Comparison of ENCODE assay signal across 1 cellular context in the genomic region with DNA sequence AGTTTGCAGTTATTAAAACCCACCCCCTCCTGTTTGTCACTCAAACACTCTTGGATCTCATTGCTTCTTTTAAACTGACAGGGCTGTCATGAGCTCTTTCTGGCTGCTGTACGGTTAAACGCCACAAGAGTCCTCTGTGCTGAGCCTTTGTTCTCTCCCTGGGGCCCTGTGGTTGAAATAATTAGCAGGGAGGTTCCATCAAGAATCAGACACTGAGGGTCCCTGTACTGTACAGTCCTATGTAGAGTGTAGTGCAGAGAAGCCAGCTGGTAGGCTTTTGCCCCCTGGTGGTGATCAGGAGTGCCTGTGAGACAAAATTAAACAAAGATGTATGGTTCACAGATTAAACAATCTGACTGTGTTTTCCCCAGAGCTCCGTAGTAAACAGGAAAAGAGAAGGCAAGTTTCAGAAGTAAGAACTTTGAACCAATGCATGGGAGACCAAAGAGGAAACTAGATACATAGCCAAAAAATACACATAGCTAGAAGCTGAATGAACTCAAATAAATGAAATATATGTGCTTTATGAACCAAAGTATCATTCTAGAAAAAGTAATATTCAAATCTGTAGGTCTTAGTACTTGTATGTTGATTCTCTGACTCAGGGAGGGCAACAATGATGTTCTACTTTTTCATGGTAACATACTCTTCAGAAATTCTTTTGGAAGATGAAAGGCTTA.
TF ChIP-seq lines count a peak whose summit lies in the region.

No MANE protein-coding gene starts in this region.

TF ChIP-seq in HEK293, 187 proteins besides CTCF, POLR2A, EP300 and RAD21 (continued from another document and continues in another):
- TF ChIP-seq, protein P1, sequence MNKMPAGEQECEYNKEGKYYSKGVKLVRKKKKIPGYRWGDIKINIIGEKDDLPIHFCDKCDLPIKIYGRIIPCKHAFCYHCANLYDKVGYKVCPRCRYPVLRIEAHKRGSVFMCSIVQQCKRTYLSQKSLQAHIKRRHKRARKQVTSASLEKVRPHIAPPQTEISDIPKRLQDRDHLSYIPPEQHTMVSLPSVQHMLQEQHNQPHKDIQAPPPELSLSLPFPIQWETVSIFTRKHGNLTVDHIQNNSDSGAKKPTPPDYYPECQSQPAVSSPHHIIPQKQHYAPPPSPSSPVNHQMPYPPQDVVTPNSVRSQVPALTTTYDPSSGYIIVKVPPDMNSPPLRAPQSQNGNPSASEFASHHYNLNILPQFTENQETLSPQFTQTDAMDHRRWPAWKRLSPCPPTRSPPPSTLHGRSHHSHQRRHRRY (tag by site-specific recombination; IDR thresholded peaks at IDR 0.05): no peak
- no peak for TF ChIP-seq ZFP37 (tag by site-specific recombination; IDR thresholded peaks at IDR 0.05)
- TF ChIP-seq ZNF391 (tag by site-specific recombination; IDR thresholded peaks at IDR 0.05; ENCODE audit: borderline replicate concordance, low read depth): no peak
- TF ChIP-seq ZNF16 (tag by site-specific recombination; IDR thresholded peaks at IDR 0.05; ENCODE audit: low read depth): no peak
- TF ChIP-seq ZBTB21 (tag by site-specific recombination; IDR thresholded peaks at IDR 0.05): no peak
- TF ChIP-seq SCRT2 (tag by site-specific recombination; IDR thresholded peaks at IDR 0.05): no peak
- TF ChIP-seq, protein P2, sequence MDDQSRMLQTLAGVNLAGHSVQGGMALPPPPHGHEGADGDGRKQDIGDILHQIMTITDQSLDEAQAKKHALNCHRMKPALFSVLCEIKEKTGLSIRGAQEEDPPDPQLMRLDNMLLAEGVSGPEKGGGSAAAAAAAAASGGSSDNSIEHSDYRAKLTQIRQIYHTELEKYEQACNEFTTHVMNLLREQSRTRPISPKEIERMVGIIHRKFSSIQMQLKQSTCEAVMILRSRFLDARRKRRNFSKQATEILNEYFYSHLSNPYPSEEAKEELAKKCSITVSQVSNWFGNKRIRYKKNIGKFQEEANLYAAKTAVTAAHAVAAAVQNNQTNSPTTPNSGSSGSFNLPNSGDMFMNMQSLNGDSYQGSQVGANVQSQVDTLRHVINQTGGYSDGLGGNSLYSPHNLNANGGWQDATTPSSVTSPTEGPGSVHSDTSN (CRISPR knock-in tag; IDR thresholded peaks at IDR 0.05): no peak
- no peak for TF ChIP-seq ZNF521 (tag by site-specific recombination; IDR thresholded peaks at IDR 0.05)
- TF ChIP-seq ZFP69B (tag by site-specific recombination; IDR thresholded peaks at IDR 0.05): no peak
- no peak for TF ChIP-seq GLIS2 (tag by site-specific recombination; IDR thresholded peaks at IDR 0.05)
- TF ChIP-seq GLI2 (tag by site-specific recombination; IDR thresholded peaks at IDR 0.05; ENCODE audit: borderline replicate concordance, low read depth): no peak
- TF ChIP-seq, protein P3, sequence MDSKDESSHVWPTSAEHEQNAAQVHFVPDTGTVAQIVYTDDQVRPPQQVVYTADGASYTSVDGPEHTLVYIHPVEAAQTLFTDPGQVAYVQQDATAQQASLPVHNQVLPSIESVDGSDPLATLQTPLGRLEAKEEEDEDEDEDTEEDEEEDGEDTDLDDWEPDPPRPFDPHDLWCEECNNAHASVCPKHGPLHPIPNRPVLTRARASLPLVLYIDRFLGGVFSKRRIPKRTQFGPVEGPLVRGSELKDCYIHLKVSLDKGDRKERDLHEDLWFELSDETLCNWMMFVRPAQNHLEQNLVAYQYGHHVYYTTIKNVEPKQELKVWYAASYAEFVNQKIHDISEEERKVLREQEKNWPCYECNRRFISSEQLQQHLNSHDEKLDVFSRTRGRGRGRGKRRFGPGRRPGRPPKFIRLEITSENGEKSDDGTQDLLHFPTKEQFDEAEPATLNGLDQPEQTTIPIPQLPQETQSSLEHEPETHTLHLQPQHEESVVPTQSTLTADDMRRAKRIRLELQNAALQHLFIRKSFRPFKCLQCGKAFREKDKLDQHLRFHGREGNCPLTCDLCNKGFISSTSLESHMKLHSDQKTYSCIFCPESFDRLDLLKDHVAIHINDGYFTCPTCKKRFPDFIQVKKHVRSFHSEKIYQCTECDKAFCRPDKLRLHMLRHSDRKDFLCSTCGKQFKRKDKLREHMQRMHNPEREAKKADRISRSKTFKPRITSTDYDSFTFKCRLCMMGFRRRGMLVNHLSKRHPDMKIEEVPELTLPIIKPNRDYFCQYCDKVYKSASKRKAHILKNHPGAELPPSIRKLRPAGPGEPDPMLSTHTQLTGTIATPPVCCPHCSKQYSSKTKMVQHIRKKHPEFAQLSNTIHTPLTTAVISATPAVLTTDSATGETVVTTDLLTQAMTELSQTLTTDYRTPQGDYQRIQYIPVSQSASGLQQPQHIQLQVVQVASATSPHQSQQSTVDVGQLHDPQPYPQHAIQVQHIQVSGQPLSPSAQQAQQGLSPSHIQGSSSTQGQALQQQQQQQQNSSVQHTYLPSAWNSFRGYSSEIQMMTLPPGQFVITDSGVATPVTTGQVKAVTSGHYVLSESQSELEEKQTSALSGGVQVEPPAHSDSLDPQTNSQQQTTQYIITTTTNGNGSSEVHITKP (tag by site-specific recombination; IDR thresholded peaks at IDR 0.05): peak; percentile 97
- TF ChIP-seq ZNF112 (tag by site-specific recombination; IDR thresholded peaks at IDR 0.05): no peak
- TF ChIP-seq ZNF76 (tag by site-specific recombination; IDR thresholded peaks at IDR 0.05; ENCODE audit: borderline replicate concordance, low read depth): no peak
- TF ChIP-seq ZNF426 (tag by site-specific recombination; IDR thresholded peaks at IDR 0.05): no peak
- TF ChIP-seq ZNF184 (tag by site-specific recombination; IDR thresholded peaks at IDR 0.05): no peak
- no peak for TF ChIP-seq ZNF549 (tag by site-specific recombination; IDR thresholded peaks at IDR 0.05)
- TF ChIP-seq, protein P4, sequence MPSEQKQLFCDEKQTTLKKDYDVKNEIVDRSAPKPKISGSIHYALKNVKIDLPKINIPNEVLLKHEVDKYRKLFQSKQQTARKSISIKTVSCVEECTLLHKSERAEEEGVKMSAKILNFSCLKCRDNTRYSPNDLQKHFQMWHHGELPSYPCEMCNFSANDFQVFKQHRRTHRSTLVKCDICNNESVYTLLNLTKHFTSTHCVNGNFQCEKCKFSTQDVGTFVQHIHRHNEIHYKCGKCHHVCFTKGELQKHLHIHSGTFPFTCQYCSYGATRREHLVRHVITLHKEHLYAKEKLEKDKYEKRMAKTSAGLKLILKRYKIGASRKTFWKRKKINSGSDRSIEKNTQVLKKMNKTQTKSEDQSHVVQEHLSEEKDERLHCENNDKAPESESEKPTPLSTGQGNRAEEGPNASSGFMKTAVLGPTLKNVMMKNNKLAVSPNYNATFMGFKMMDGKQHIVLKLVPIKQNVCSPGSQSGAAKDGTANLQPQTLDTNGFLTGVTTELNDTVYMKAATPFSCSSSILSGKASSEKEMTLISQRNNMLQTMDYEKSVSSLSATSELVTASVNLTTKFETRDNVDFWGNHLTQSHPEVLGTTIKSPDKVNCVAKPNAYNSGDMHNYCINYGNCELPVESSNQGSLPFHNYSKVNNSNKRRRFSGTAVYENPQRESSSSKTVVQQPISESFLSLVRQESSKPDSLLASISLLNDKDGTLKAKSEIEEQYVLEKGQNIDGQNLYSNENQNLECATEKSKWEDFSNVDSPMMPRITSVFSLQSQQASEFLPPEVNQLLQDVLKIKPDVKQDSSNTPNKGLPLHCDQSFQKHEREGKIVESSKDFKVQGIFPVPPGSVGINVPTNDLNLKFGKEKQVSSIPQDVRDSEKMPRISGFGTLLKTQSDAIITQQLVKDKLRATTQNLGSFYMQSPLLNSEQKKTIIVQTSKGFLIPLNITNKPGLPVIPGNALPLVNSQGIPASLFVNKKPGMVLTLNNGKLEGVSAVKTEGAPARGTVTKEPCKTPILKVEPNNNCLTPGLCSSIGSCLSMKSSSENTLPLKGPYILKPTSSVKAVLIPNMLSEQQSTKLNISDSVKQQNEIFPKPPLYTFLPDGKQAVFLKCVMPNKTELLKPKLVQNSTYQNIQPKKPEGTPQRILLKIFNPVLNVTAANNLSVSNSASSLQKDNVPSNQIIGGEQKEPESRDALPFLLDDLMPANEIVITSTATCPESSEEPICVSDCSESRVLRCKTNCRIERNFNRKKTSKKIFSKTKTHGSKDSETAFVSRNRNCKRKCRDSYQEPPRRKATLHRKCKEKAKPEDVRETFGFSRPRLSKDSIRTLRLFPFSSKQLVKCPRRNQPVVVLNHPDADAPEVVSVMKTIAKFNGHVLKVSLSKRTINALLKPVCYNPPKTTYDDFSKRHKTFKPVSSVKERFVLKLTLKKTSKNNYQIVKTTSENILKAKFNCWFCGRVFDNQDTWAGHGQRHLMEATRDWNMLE (tag by site-specific recombination; conservative IDR thresholded peaks at IDR 0.05; ENCODE audit: low read depth): no peak
- no peak for TF ChIP-seq ZNF529 (tag by site-specific recombination; IDR thresholded peaks at IDR 0.05; ENCODE audit: insufficient replicate concordance)
- TF ChIP-seq, protein P5, sequence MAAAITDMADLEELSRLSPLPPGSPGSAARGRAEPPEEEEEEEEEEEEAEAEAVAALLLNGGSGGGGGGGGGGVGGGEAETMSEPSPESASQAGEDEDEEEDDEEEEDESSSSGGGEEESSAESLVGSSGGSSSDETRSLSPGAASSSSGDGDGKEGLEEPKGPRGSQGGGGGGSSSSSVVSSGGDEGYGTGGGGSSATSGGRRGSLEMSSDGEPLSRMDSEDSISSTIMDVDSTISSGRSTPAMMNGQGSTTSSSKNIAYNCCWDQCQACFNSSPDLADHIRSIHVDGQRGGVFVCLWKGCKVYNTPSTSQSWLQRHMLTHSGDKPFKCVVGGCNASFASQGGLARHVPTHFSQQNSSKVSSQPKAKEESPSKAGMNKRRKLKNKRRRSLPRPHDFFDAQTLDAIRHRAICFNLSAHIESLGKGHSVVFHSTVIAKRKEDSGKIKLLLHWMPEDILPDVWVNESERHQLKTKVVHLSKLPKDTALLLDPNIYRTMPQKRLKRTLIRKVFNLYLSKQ (tag by site-specific recombination; IDR thresholded peaks at IDR 0.05; ENCODE audit: borderline replicate concordance): no peak
- TF ChIP-seq ZNF146 (tag by site-specific recombination; IDR thresholded peaks at IDR 0.05): no peak
- no peak for TF ChIP-seq YY1 (tag by site-specific recombination; IDR thresholded peaks at IDR 0.05)
- TF ChIP-seq ZNF239 (tag by site-specific recombination; IDR thresholded peaks at IDR 0.05): no peak
- no peak for TF ChIP-seq ZXDB (tag by site-specific recombination; IDR thresholded peaks at IDR 0.05)
- TF ChIP-seq ZNF660 (tag by site-specific recombination; IDR thresholded peaks at IDR 0.05): peak; percentile 93
- TF ChIP-seq, protein P6, sequence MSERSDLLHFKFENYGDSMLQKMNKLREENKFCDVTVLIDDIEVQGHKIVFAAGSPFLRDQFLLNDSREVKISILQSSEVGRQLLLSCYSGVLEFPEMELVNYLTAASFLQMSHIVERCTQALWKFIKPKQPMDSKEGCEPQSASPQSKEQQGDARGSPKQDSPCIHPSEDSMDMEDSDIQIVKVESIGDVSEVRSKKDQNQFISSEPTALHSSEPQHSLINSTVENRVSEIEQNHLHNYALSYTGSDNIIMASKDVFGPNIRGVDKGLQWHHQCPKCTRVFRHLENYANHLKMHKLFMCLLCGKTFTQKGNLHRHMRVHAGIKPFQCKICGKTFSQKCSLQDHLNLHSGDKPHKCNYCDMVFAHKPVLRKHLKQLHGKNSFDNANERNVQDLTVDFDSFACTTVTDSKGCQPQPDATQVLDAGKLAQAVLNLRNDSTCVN (tag by site-specific recombination; optimal IDR thresholded peaks at IDR 0.05): no peak
- TF ChIP-seq, protein P7, sequence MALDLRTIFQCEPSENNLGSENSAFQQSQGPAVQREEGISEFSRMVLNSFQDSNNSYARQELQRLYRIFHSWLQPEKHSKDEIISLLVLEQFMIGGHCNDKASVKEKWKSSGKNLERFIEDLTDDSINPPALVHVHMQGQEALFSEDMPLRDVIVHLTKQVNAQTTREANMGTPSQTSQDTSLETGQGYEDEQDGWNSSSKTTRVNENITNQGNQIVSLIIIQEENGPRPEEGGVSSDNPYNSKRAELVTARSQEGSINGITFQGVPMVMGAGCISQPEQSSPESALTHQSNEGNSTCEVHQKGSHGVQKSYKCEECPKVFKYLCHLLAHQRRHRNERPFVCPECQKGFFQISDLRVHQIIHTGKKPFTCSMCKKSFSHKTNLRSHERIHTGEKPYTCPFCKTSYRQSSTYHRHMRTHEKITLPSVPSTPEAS (tag by site-specific recombination; IDR thresholded peaks at IDR 0.05): no peak
- TF ChIP-seq KLF8 (tag by site-specific recombination; IDR thresholded peaks at IDR 0.05): 0 out of 2 replicates have a peak, but pooled peaks have one; percentile 18
- TF ChIP-seq ZNF677 (tag by site-specific recombination; IDR thresholded peaks at IDR 0.05): no peak
- peak; percentile 55; the same call in 1 of the 2 replicates for TF ChIP-seq ZIC2 (tag by site-specific recombination; IDR thresholded peaks at IDR 0.05)
- no peak for TF ChIP-seq ZNF354C (tag by site-specific recombination; IDR thresholded peaks at IDR 0.05; ENCODE audit: borderline replicate concordance, low read depth)
- no peak for TF ChIP-seq ZNF140 (tag by site-specific recombination; IDR thresholded peaks at IDR 0.05)
- TF ChIP-seq ZNF2 (tag by site-specific recombination; IDR thresholded peaks at IDR 0.05): peak; percentile 73
- TF ChIP-seq, protein P8, sequence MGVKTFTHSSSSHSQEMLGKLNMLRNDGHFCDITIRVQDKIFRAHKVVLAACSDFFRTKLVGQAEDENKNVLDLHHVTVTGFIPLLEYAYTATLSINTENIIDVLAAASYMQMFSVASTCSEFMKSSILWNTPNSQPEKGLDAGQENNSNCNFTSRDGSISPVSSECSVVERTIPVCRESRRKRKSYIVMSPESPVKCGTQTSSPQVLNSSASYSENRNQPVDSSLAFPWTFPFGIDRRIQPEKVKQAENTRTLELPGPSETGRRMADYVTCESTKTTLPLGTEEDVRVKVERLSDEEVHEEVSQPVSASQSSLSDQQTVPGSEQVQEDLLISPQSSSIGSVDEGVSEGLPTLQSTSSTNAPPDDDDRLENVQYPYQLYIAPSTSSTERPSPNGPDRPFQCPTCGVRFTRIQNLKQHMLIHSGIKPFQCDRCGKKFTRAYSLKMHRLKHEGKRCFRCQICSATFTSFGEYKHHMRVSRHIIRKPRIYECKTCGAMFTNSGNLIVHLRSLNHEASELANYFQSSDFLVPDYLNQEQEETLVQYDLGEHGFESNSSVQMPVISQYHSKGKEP (tag by site-specific recombination; IDR thresholded peaks at IDR 0.05): 0 out of 2 replicates have a peak, but pooled peaks have one; percentile 41
- no peak for TF ChIP-seq ZNF560 (tag by site-specific recombination; IDR thresholded peaks at IDR 0.05; ENCODE audit: borderline replicate concordance)
- TF ChIP-seq EGR2 (tag by site-specific recombination; IDR thresholded peaks at IDR 0.05; ENCODE audit: low read depth): no peak
- TF ChIP-seq KLF16 (tag by site-specific recombination; IDR thresholded peaks at IDR 0.05): no peak
- TF ChIP-seq ZNF561 (tag by site-specific recombination; IDR thresholded peaks at IDR 0.05; ENCODE audit: borderline replicate concordance): 0 out of 2 replicates have a peak, but pooled peaks have one; percentile 29
- TF ChIP-seq, protein P9, sequence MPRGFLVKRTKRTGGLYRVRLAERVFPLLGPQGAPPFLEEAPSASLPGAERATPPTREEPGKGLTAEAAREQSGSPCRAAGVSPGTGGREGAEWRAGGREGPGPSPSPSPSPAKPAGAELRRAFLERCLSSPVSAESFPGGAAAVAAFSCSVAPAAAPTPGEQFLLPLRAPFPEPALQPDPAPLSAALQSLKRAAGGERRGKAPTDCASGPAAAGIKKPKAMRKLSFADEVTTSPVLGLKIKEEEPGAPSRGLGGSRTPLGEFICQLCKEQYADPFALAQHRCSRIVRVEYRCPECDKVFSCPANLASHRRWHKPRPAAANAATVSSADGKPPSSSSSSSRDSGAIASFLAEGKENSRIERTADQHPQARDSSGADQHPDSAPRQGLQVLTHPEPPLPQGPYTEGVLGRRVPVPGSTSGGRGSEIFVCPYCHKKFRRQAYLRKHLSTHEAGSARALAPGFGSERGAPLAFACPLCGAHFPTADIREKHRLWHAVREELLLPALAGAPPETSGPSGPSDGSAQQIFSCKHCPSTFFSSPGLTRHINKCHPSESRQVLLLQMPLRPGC (tag by site-specific recombination; IDR thresholded peaks at IDR 0.05): no peak
- TF ChIP-seq IKZF3 (tag by site-specific recombination; IDR thresholded peaks at IDR 0.05): peak; percentile 40; the same call in 1 of the 2 replicates
- TF ChIP-seq ZBTB8A (tag by site-specific recombination; IDR thresholded peaks at IDR 0.05): 0 out of 2 replicates have a peak, but pooled peaks have one; percentile 23
